ENCODE assay signal across 11 cellular contexts in genomic region chr22:31627223-31627731, GRCh38. TPM values are rescaled to one million over a fixed set of nuclear protein-coding genes. Genes with fewer than 3 reads are reported as not detected.
DNase-seq lines count a peak whose midpoint lies in the region; ATAC-seq and TF ChIP-seq lines count a peak whose summit lies in the region.
"Had no signal": no experiment of that assay in that cellular context is flagged by ENCODE, and none has a peak within 500 bp of the region (broad histone marks: within the 10 kb centered on the region; RNA-seq: fewer than 3 reads in every experiment).

No MANE protein-coding gene starts in this region.

- CTCF ChIA-PET in activated CD8-positive, alpha-beta T cell treated with anti-CD3 and anti-CD28 coated beads for 36 hours (lab: Charles Lee), result no interaction called here

- no peaks in the 10 kb centered on the region for H3K9me3 Mint-ChIP-seq in activated T-cell treated with anti-CD3 and anti-CD28 coated beads, Interleukin-2, amount 50 U/mL, for 24 hours
- no peaks in the 10 kb centered on the region for H3K9me3 Mint-ChIP-seq in activated CD8-positive, alpha-beta T cell treated with anti-CD3 and anti-CD28 coated beads for 36 hours

- peaks cover 68% of the 10 kb centered on the region for H3K36me3 Mint-ChIP-seq in activated T-cell treated with anti-CD3 and anti-CD28 coated beads, Interleukin-2, amount 50 U/mL, for 24 hours (ENCODE audit: low read depth)
- peaks cover 10% of the 10 kb centered on the region for H3K36me3 Mint-ChIP-seq in activated CD8-positive, alpha-beta T cell treated with anti-CD3 and anti-CD28 coated beads for 36 hours (ENCODE audit: low read depth)

- intact Hi-C loops in activated CD8-positive, alpha-beta T cell treated with anti-CD3 and anti-CD28 coated beads for 36 hours (cut with micrococcal nuclease), result no loop called here
- intact Hi-C loops in left lung (cut with DNase I), result no loop called here

- H3K4me3 ChIP-seq in left lung, result no peak overlapping the region
- H3K4me3 ChIP-seq in subcutaneous abdominal adipose tissue (ENCODE audit: low read depth in 1 of 5, low read length in 5 of 5), result no peak overlapping the region
- H3K4me3 ChIP-seq in MG63, result no peak overlapping the region

- H3K27me3 ChIP-seq in left lung (no peaks in the 10 kb centered on the region), subcutaneous abdominal adipose tissue (ENCODE audit: control insufficient read depth in 5 of 5, insufficient read depth in 4 of 5, low read length in 5 of 5) (no peaks in the 10 kb centered on the region), MG63 (no peaks in the 10 kb centered on the region)

- peak overlapping the region; percentile 14 to 55 for H3K27ac ChIP-seq in left lung
- peak overlapping the region; percentile 47 for H3K27ac ChIP-seq in subcutaneous abdominal adipose tissue (ENCODE audit: low read depth, low read length)

- H3K4me3 Mint-ChIP-seq in activated T-cell treated with anti-CD3 and anti-CD28 coated beads, Interleukin-2, amount 50 U/mL, for 24 hours, result peak overlapping the region; percentile 23
- no peak overlapping the region for H3K4me3 Mint-ChIP-seq in activated CD8-positive, alpha-beta T cell treated with anti-CD3 and anti-CD28 coated beads for 36 hours

- TF ChIP-seq CTCF in activated CD8-positive, alpha-beta T cell treated with anti-CD3 and anti-CD28 coated beads for 36 hours (IDR thresholded peaks at IDR 0.05), result no peak
- TF ChIP-seq CTCF in left lung (IDR thresholded peaks at IDR 0.05), result no peak

- no peak for ATAC-seq in activated CD8-positive, alpha-beta T cell treated with anti-CD3 and anti-CD28 coated beads for 36 hours
- ATAC-seq in left lung, result no peak

- H3K4me1 Mint-ChIP-seq in activated T-cell treated with anti-CD3 and anti-CD28 coated beads, Interleukin-2, amount 50 U/mL, for 24 hours (ENCODE audit: low read depth), result peaks cover 66% of the 10 kb centered on the region
- peaks cover 41% of the 10 kb centered on the region for H3K4me1 Mint-ChIP-seq in activated CD8-positive, alpha-beta T cell treated with anti-CD3 and anti-CD28 coated beads for 36 hours (ENCODE audit: low read depth)

- H3K36me3 ChIP-seq in left lung, result peaks cover 0 to 64% of the 10 kb centered on the region in 2 donors
- H3K36me3 ChIP-seq in subcutaneous abdominal adipose tissue (ENCODE audit: control insufficient read depth in 5 of 5, insufficient read depth in 5 of 5, low read length in 5 of 5), result peaks cover 0 to 53% (median 22%) of the 10 kb centered on the region in 5 donors
- H3K36me3 ChIP-seq in MG63, result peaks cover 20% of the 10 kb centered on the region

- peak overlapping the region in 4 of 5 donors; percentile 31 to 54 (median 41) for H3K9ac ChIP-seq in subcutaneous abdominal adipose tissue (ENCODE audit: low read length in 5 of 5)

- peak overlapping the region; percentile 96 for H3K27ac Mint-ChIP-seq in activated T-cell treated with anti-CD3 and anti-CD28 coated beads, Interleukin-2, amount 50 U/mL, for 24 hours
- H3K27ac Mint-ChIP-seq in activated CD8-positive, alpha-beta T cell treated with anti-CD3 and anti-CD28 coated beads for 36 hours, result peak overlapping the region; percentile 77

- DNase-seq in activated T-cell treated with anti-CD3 and anti-CD28 coated beads, Interleukin-2, amount 50 U/mL, for 24 hours, result no peak
- no peak for DNase-seq in activated T-cell treated with anti-CD3 and anti-CD28 coated beads, Interleukin-2, amount 50 U/mL, for 1 hour
- no peak for DNase-seq in activated CD8-positive, alpha-beta T cell treated with anti-CD3 and anti-CD28 coated beads for 36 hours
- peak in 1 of 2 donors; percentile 54 for DNase-seq in left lung
- DNase-seq in NCI-H2196 (lab: John Stamatoyannopoulos, UW; ENCODE audit: unreplicated experiment), result no peak
- DNase-seq in MG63, result no peak
- no peak for DNase-seq in NCI-H526 treated with DMSO at 0.1 percent for 48 hours (lab: John Stamatoyannopoulos, UW)
- DNase-seq: hypothalamus, KG1, NCI-H2171 treated with DMSO at 0.1 percent for 48 hours had no signal

- POLR2A ChIA-PET in activated CD8-positive, alpha-beta T cell treated with anti-CD3 and anti-CD28 coated beads for 36 hours (lab: Charles Lee), result interaction anchor here (0.5 to 2.5 kb wide), 6 partner anchors 10 to 151 kb away, joined by 3 to 13 read pairs (median 3); no protein-coding TSS in a partner anchor

- H3K9me3 ChIP-seq in left lung (no peaks in the 10 kb centered on the region), subcutaneous abdominal adipose tissue (ENCODE audit: control insufficient read depth in 5 of 5, low read length in 5 of 5) (no peaks in the 10 kb centered on the region), MG63 (no peaks in the 10 kb centered on the region)

- peaks cover 29 to 76% of the 10 kb centered on the region in 2 donors for H3K4me1 ChIP-seq in left lung
- H3K4me1 ChIP-seq in subcutaneous abdominal adipose tissue (ENCODE audit: control insufficient read depth in 5 of 5, insufficient read depth in 5 of 5, low read length in 5 of 5), result peaks cover 18 to 85% (median 72%) of the 10 kb centered on the region in 5 donors

- no peaks in the 10 kb centered on the region for H3K27me3 Mint-ChIP-seq in activated T-cell treated with anti-CD3 and anti-CD28 coated beads, Interleukin-2, amount 50 U/mL, for 24 hours
- H3K27me3 Mint-ChIP-seq in activated CD8-positive, alpha-beta T cell treated with anti-CD3 and anti-CD28 coated beads for 36 hours, result no peaks in the 10 kb centered on the region

RNA-seq across cellular contexts. Expression of gene PISD, which starts 34.7 kb away (rescaled TPM):
- total RNA-seq in activated CD8-positive, alpha-beta T cell treated with anti-CD3 and anti-CD28 coated beads for 36 hours, result 10 to 100 TPM; 33.9 to 35.9 TPM
- 10 to 100 TPM; 32.3 to 60.5 TPM for total RNA-seq in left lung
- 16.0 and 30.5 TPM in 2 replicates for total RNA-seq in MG63 (2014; rRNA removed; shearing (Covaris generic); ENCODE audit: low replicate concordance)
